In genomic region chr2:70878542-70878941, GRCh38 we compare ENCODE assay signal across 16 cellular contexts. TPM values are rescaled to one million over a fixed set of nuclear protein-coding genes. Genes with fewer than 3 reads are reported as not detected.
A peak's percentile ranks its signal among the peaks of the same experiment; 100 is the strongest.
DNase-seq lines count a peak whose midpoint lies in the region; ATAC-seq, FAIRE-seq and TF ChIP-seq lines count a peak whose summit lies in the region.
"Not testable (repeated sequence)": the region's sequence is repeated elsewhere in the genome, so short reads cannot be mapped to it uniquely, and the experiment has no call there.
"Had no signal": no experiment of that assay in that cellular context is flagged by ENCODE, and none has a peak within 500 bp of the region (broad histone marks: within the 10 kb centered on the region; RNA-seq: fewer than 3 reads in every experiment).

No MANE protein-coding gene starts in this region.

- TF ChIP-seq POLR2A in A549 (IDR thresholded peaks at IDR 0.05; ENCODE audit: low read length) = not testable (repeated sequence)

- not testable (repeated sequence) for TF ChIP-seq CTCF in A549 (IDR thresholded peaks at IDR 0.05)

- H3K27ac ChIP-seq in A549 = not testable (repeated sequence)

- H3K4me1 Mint-ChIP-seq in T-helper 1 cell treated with Interleukin-12 subunit alpha and Interleukin-12 subunit beta and Interleukin-4 antibody, amounts not matched to agents 30 μg/mL and 1 μg/mL, for 36 hours (ENCODE audit: low read depth) = peaks cover 10% of the 10 kb centered on the region
- H3K4me1 Mint-ChIP-seq in activated CD4-positive, alpha-beta T cell treated with anti-CD3 and anti-CD28 coated beads for 36 hours = peaks cover 13% of the 10 kb centered on the region
- H3K4me1 Mint-ChIP-seq in activated CD4-positive, alpha-beta memory T cell treated with anti-CD3 and anti-CD28 coated beads, Interleukin-2, amount 10 ng/mL, durations not matched to agents 7 days and 5 days = peaks cover 19% of the 10 kb centered on the region
- peaks cover 11% of the 10 kb centered on the region for H3K4me1 Mint-ChIP-seq in activated T-cell treated with anti-CD3 and anti-CD28 coated beads, Interleukin-2, amount 50 U/mL, for 24 hours (ENCODE audit: low read depth)
- peaks cover 18% of the 10 kb centered on the region for H3K4me1 Mint-ChIP-seq in activated T-helper 1 cell treated with anti-CD3 and anti-CD28 coated beads, Interleukin-12 subunit alpha, Interleukin-12 subunit beta, Interleukin-2, Interleukin-4 antibody, amounts not matched to agents 30 ng/mL and 10 ng/mL and 1 ng/mL, durations not matched to agents 14 hours and 24 hours and 36 hours (ENCODE audit: low read depth)
- peaks cover 36 to 49% of the 10 kb centered on the region in 2 donors for H3K4me1 Mint-ChIP-seq in natural killer cell treated with Interleukin-12 subunit alpha and Interleukin-12 subunit beta and Interleukin-15 and Interleukin-18, amount 100 ng/mL, for 72 hours (ENCODE audit: low read depth in 2 of 2)
- H3K4me1 Mint-ChIP-seq in stimulated activated naive CD8-positive, alpha-beta T cell treated with anti-CD3 and anti-CD28 coated beads, Interleukin-15, amount 100 ng/mL, for 72 hours = not testable (repeated sequence)

- TF ChIP-seq EP300 in A549 (IDR thresholded peaks at IDR 0.05) = not testable (repeated sequence)

- intact Hi-C loops in activated CD4-positive, alpha-beta T cell treated with anti-CD3 and anti-CD28 coated beads for 36 hours (cut with DNase I, micrococcal nuclease) = loop anchor here in 1 of 2 experiments (1.0 kb wide), 1 partner anchor 27 kb away; no protein-coding TSS in a partner anchor
- intact Hi-C loops in activated T-helper 1 cell treated with anti-CD3 and anti-CD28 coated beads, Interleukin-12 subunit alpha, Interleukin-12 subunit beta, Interleukin-2, Interleukin-4 antibody, amounts not matched to agents 30 ng/mL and 10 ng/mL and 1 ng/mL, durations not matched to agents 14 hours and 24 hours and 36 hours (cut with micrococcal nuclease) = loop anchor here (10.0 kb wide), 1 partner anchor 224 kb away; no protein-coding TSS in a partner anchor

- not testable (repeated sequence) for TF ChIP-seq RAD21 in A549 (conservative IDR thresholded peaks at IDR 0.05 in 1 of 2, IDR thresholded peaks at IDR 0.05 in 1 of 2)

- WGBS in A549 (ENCODE audit: missing lambda C conversion rate) = 0% methylated on average over 3 of the region's 3 CpGs

- peak overlapping the region; percentile 42 for H3K4me3 Mint-ChIP-seq in T-helper 1 cell treated with Interleukin-12 subunit alpha and Interleukin-12 subunit beta and Interleukin-4 antibody, amounts not matched to agents 30 μg/mL and 1 μg/mL, for 36 hours
- H3K4me3 Mint-ChIP-seq in activated CD4-positive, alpha-beta T cell treated with anti-CD3 and anti-CD28 coated beads for 36 hours; activated T-cell treated with anti-CD3 and anti-CD28 coated beads, Interleukin-2, amount 50 U/mL, for 24 hours: not testable (repeated sequence)
- peak overlapping the region; percentile 16 for H3K4me3 Mint-ChIP-seq in activated CD4-positive, alpha-beta memory T cell treated with anti-CD3 and anti-CD28 coated beads, Interleukin-2, amount 10 ng/mL, durations not matched to agents 7 days and 5 days
- peak overlapping the region; percentile 34 for H3K4me3 Mint-ChIP-seq in activated T-helper 1 cell treated with anti-CD3 and anti-CD28 coated beads, Interleukin-12 subunit alpha, Interleukin-12 subunit beta, Interleukin-2, Interleukin-4 antibody, amounts not matched to agents 30 ng/mL and 10 ng/mL and 1 ng/mL, durations not matched to agents 14 hours and 24 hours and 36 hours
- H3K4me3 Mint-ChIP-seq in natural killer cell treated with Interleukin-12 subunit alpha and Interleukin-12 subunit beta and Interleukin-15 and Interleukin-18, amount 100 ng/mL, for 72 hours = peak overlapping the region; percentile 84
- peak overlapping the region; percentile 7 to 24 for H3K4me3 Mint-ChIP-seq in stimulated activated naive CD8-positive, alpha-beta T cell treated with anti-CD3 and anti-CD28 coated beads, Interleukin-15, amount 100 ng/mL, for 72 hours

- H3K9me3 Mint-ChIP-seq in T-helper 1 cell treated with Interleukin-12 subunit alpha and Interleukin-12 subunit beta and Interleukin-4 antibody, amounts not matched to agents 30 μg/mL and 1 μg/mL, for 36 hours = peaks cover 16% of the 10 kb centered on the region
- H3K9me3 Mint-ChIP-seq in activated CD4-positive, alpha-beta T cell treated with anti-CD3 and anti-CD28 coated beads for 36 hours (ENCODE audit: low read depth); activated CD4-positive, alpha-beta memory T cell treated with anti-CD3 and anti-CD28 coated beads, Interleukin-2, amount 10 ng/mL, durations not matched to agents 7 days and 5 days; activated T-cell treated with anti-CD3 and anti-CD28 coated beads, Interleukin-2, amount 50 U/mL, for 24 hours; activated T-helper 1 cell treated with anti-CD3 and anti-CD28 coated beads, Interleukin-12 subunit alpha, Interleukin-12 subunit beta, Interleukin-2, Interleukin-4 antibody, amounts not matched to agents 30 ng/mL and 10 ng/mL and 1 ng/mL, durations not matched to agents 14 hours and 24 hours and 36 hours; natural killer cell treated with Interleukin-12 subunit alpha and Interleukin-12 subunit beta and Interleukin-15 and Interleukin-18, amount 100 ng/mL, for 72 hours: not testable (repeated sequence)
- H3K9me3 Mint-ChIP-seq in stimulated activated naive CD8-positive, alpha-beta T cell treated with anti-CD3 and anti-CD28 coated beads, Interleukin-15, amount 100 ng/mL, for 72 hours = peaks cover 6 to 12% of the 10 kb centered on the region in 2 donors

- H3K27ac Mint-ChIP-seq in T-helper 1 cell treated with Interleukin-12 subunit alpha and Interleukin-12 subunit beta and Interleukin-4 antibody, amounts not matched to agents 30 μg/mL and 1 μg/mL, for 36 hours = peak overlapping the region; percentile 21
- peak overlapping the region; percentile 11 for H3K27ac Mint-ChIP-seq in activated CD4-positive, alpha-beta T cell treated with anti-CD3 and anti-CD28 coated beads for 36 hours
- H3K27ac Mint-ChIP-seq in activated CD4-positive, alpha-beta memory T cell treated with anti-CD3 and anti-CD28 coated beads, Interleukin-2, amount 10 ng/mL, durations not matched to agents 7 days and 5 days; stimulated activated naive CD8-positive, alpha-beta T cell treated with anti-CD3 and anti-CD28 coated beads, Interleukin-15, amount 100 ng/mL, for 72 hours: not testable (repeated sequence)
- peak overlapping the region; percentile 9 for H3K27ac Mint-ChIP-seq in activated T-cell treated with anti-CD3 and anti-CD28 coated beads, Interleukin-2, amount 50 U/mL, for 24 hours
- H3K27ac Mint-ChIP-seq in activated T-helper 1 cell treated with anti-CD3 and anti-CD28 coated beads, Interleukin-12 subunit alpha, Interleukin-12 subunit beta, Interleukin-2, Interleukin-4 antibody, amounts not matched to agents 30 ng/mL and 10 ng/mL and 1 ng/mL, durations not matched to agents 14 hours and 24 hours and 36 hours = peak overlapping the region; percentile 53
- peak overlapping the region; percentile 88 to 95 for H3K27ac Mint-ChIP-seq in natural killer cell treated with Interleukin-12 subunit alpha and Interleukin-12 subunit beta and Interleukin-15 and Interleukin-18, amount 100 ng/mL, for 72 hours

- POLR2A ChIA-PET in A549 (lab: Yijun Ruan, JAX); activated CD4-positive, alpha-beta memory T cell treated with anti-CD3 and anti-CD28 coated beads, Interleukin-2, amount 10 ng/mL, durations not matched to agents 7 days and 5 days (lab: Charles Lee): not testable (repeated sequence)
- POLR2A ChIA-PET in activated CD4-positive, alpha-beta T cell treated with anti-CD3 and anti-CD28 coated beads for 36 hours (lab: Charles Lee) = interaction anchor here (0.6 kb wide), 1 partner anchor 200 kb away, joined by 3 read pairs; no protein-coding TSS in a partner anchor

- CTCF ChIA-PET in A549 (lab: Yijun Ruan, JAX) = interaction anchor here (1.2 to 13.7 kb wide), 4 partner anchors 12 to 62 kb away, joined by 3 to 486 read pairs (median 268); partner anchors contain the start of gene ATP6V1B1
- CTCF ChIA-PET in activated CD4-positive, alpha-beta T cell treated with anti-CD3 and anti-CD28 coated beads for 36 hours (lab: Charles Lee) = not testable (repeated sequence)
- CTCF ChIA-PET in activated CD4-positive, alpha-beta memory T cell treated with anti-CD3 and anti-CD28 coated beads, Interleukin-2, amount 10 ng/mL, durations not matched to agents 7 days and 5 days (lab: Charles Lee) = interaction anchor here (1.0 kb wide), 1 partner anchor 70 kb away, joined by 3 read pairs; no protein-coding TSS in a partner anchor

- not testable (repeated sequence) for H3K4me3 ChIP-seq in A549

- not testable (repeated sequence) for DNase-seq in A549 (ENCODE audit: low read depth in 1 of 2, low spot score in 1 of 2); activated CD4-positive, alpha-beta T cell treated with anti-CD3 and anti-CD28 coated beads for 36 hours; activated CD4-positive, alpha-beta memory T cell treated with anti-CD3 and anti-CD28 coated beads, Interleukin-2, amount 10 ng/mL, durations not matched to agents 7 days and 5 days; activated T-cell treated with anti-CD3 and anti-CD28 coated beads, Interleukin-2, amount 50 U/mL, for 24 hours; activated T-helper 1 cell treated with anti-CD3 and anti-CD28 coated beads, Interleukin-12 subunit alpha, Interleukin-12 subunit beta, Interleukin-2, Interleukin-4 antibody, amounts not matched to agents 30 ng/mL and 10 ng/mL and 1 ng/mL, durations not matched to agents 14 hours and 24 hours and 36 hours (ENCODE audit: low spot score); natural killer cell treated with Interleukin-12 subunit alpha and Interleukin-12 subunit beta and Interleukin-15 and Interleukin-18, amount 100 ng/mL, for 72 hours (ENCODE audit: low spot score); stimulated activated naive CD8-positive, alpha-beta T cell treated with anti-CD3 and anti-CD28 coated beads, Interleukin-15, amount 100 ng/mL, for 72 hours

- H3K9me3 ChIP-seq in A549 = not testable (repeated sequence)

- not testable (repeated sequence) for H3K4me1 ChIP-seq in A549

- H3K4me2 ChIP-seq in A549 = not testable (repeated sequence)

- FAIRE-seq in A549 (lab: Jason Lieb, UNC) = not testable (repeated sequence)

- not testable (repeated sequence) for ATAC-seq in A549; activated CD4-positive, alpha-beta T cell treated with anti-CD3 and anti-CD28 coated beads for 36 hours; natural killer cell treated with Interleukin-12 subunit alpha and Interleukin-12 subunit beta and Interleukin-15 and Interleukin-18, amount 100 ng/mL, for 72 hours; stimulated activated naive CD8-positive, alpha-beta T cell treated with anti-CD3 and anti-CD28 coated beads, Interleukin-15, amount 100 ng/mL, for 72 hours

- H3K36me3 Mint-ChIP-seq in T-helper 1 cell treated with Interleukin-12 subunit alpha and Interleukin-12 subunit beta and Interleukin-4 antibody, amounts not matched to agents 30 μg/mL and 1 μg/mL, for 36 hours (ENCODE audit: low read depth) = peaks cover 10% of the 10 kb centered on the region
- H3K36me3 Mint-ChIP-seq in activated CD4-positive, alpha-beta T cell treated with anti-CD3 and anti-CD28 coated beads for 36 hours (ENCODE audit: low read depth); activated CD4-positive, alpha-beta memory T cell treated with anti-CD3 and anti-CD28 coated beads, Interleukin-2, amount 10 ng/mL, durations not matched to agents 7 days and 5 days (ENCODE audit: low read depth); activated T-cell treated with anti-CD3 and anti-CD28 coated beads, Interleukin-2, amount 50 U/mL, for 24 hours (ENCODE audit: low read depth); activated T-helper 1 cell treated with anti-CD3 and anti-CD28 coated beads, Interleukin-12 subunit alpha, Interleukin-12 subunit beta, Interleukin-2, Interleukin-4 antibody, amounts not matched to agents 30 ng/mL and 10 ng/mL and 1 ng/mL, durations not matched to agents 14 hours and 24 hours and 36 hours (ENCODE audit: low read depth): not testable (repeated sequence)
- H3K36me3 Mint-ChIP-seq in natural killer cell treated with Interleukin-12 subunit alpha and Interleukin-12 subunit beta and Interleukin-15 and Interleukin-18, amount 100 ng/mL, for 72 hours = peaks cover 56% of the 10 kb centered on the region

- peaks cover 20% of the 10 kb centered on the region for H3K27me3 Mint-ChIP-seq in T-helper 1 cell treated with Interleukin-12 subunit alpha and Interleukin-12 subunit beta and Interleukin-4 antibody, amounts not matched to agents 30 μg/mL and 1 μg/mL, for 36 hours (ENCODE audit: low read depth)
- H3K27me3 Mint-ChIP-seq in activated CD4-positive, alpha-beta T cell treated with anti-CD3 and anti-CD28 coated beads for 36 hours = peaks cover 80% of the 10 kb centered on the region
- H3K27me3 Mint-ChIP-seq in activated CD4-positive, alpha-beta memory T cell treated with anti-CD3 and anti-CD28 coated beads, Interleukin-2, amount 10 ng/mL, durations not matched to agents 7 days and 5 days = peaks cover 76% of the 10 kb centered on the region
- peaks cover 95% of the 10 kb centered on the region for H3K27me3 Mint-ChIP-seq in activated T-cell treated with anti-CD3 and anti-CD28 coated beads, Interleukin-2, amount 50 U/mL, for 24 hours
- peaks cover 30% of the 10 kb centered on the region for H3K27me3 Mint-ChIP-seq in activated T-helper 1 cell treated with anti-CD3 and anti-CD28 coated beads, Interleukin-12 subunit alpha, Interleukin-12 subunit beta, Interleukin-2, Interleukin-4 antibody, amounts not matched to agents 30 ng/mL and 10 ng/mL and 1 ng/mL, durations not matched to agents 14 hours and 24 hours and 36 hours (ENCODE audit: insufficient read depth)
- peaks cover 43 to 69% of the 10 kb centered on the region in 2 donors for H3K27me3 Mint-ChIP-seq in natural killer cell treated with Interleukin-12 subunit alpha and Interleukin-12 subunit beta and Interleukin-15 and Interleukin-18, amount 100 ng/mL, for 72 hours
- H3K27me3 Mint-ChIP-seq in stimulated activated naive CD8-positive, alpha-beta T cell treated with anti-CD3 and anti-CD28 coated beads, Interleukin-15, amount 100 ng/mL, for 72 hours = peaks cover 98% of the 10 kb centered on the region

RNA-seq across cellular contexts. Expression of gene VAX2, which starts 21.8 kb away (rescaled TPM):
- polyA plus RNA-seq in A549 (2011; rRNA removed) (1.6 and 1.8 TPM in 2 replicates), A549 (2017; fragmentation: RNase III; extraction: RNeasy Plus Mini Kit Qiagen cat#74134 plus additional on column Dnase treatment) (2.1 to 3.6 TPM (median 3.3 TPM) in 3 replicates)
- 2.8 and 4.6 TPM in 2 replicates for polyA plus RNA-seq in A549 (2012; cell fraction: cytosol; rRNA removed)
- 11.1 and 11.3 TPM in 2 replicates for polyA plus RNA-seq in A549 (2012; cell fraction: nucleus; rRNA removed)
- 0.78 and 0.87 TPM in 2 replicates for polyA minus RNA-seq in A549 (2011; rRNA and poly(A)+ RNA removed)
- total RNA-seq in activated CD4-positive, alpha-beta T cell treated with anti-CD3 and anti-CD28 coated beads for 36 hours = not detected
- not detected for total RNA-seq in activated CD4-positive, alpha-beta memory T cell treated with anti-CD3 and anti-CD28 coated beads, Interleukin-2, amount 10 ng/mL, durations not matched to agents 7 days and 5 days
- total RNA-seq in activated T-helper 1 cell treated with anti-CD3 and anti-CD28 coated beads, Interleukin-12 subunit alpha, Interleukin-12 subunit beta, Interleukin-2, Interleukin-4 antibody, amounts not matched to agents 30 ng/mL and 10 ng/mL and 1 ng/mL, durations not matched to agents 14 hours and 24 hours and 36 hours = not detected in 2 replicates
- 10 to 100 TPM in 1 of 2 donors, 1 to 10 TPM in 1; 8.4 to 15.8 TPM for total RNA-seq in natural killer cell treated with Interleukin-12 subunit alpha and Interleukin-12 subunit beta and Interleukin-15 and Interleukin-18, amount 100 ng/mL, for 72 hours
- total RNA-seq: CD4-positive, alpha-beta memory T cell; CD4-positive, CD25-positive, alpha-beta regulatory T cell; CD8-positive, alpha-beta memory T cell; GM12878 had no signal
- polyA plus RNA-seq: CD14-positive monocyte; CD4-positive, alpha-beta memory T cell; CD4-positive, CD25-positive, alpha-beta regulatory T cell; CD8-positive, alpha-beta memory T cell; GM12878 had no signal

RNA-seq across cellular contexts. Expression of gene CD207, which starts 42.9 kb away (rescaled TPM):
- polyA plus RNA-seq in A549 (2011; rRNA removed) = 0.05 TPM in 1 of 2 replicates, not detected in the other
- polyA plus RNA-seq in A549 (2012; cell fraction: cytosol; rRNA removed) = 0.03 TPM in 1 of 2 replicates, not detected in the other
- not detected in 2 replicates for polyA plus RNA-seq in A549 (2012; cell fraction: nucleus; rRNA removed)
- polyA plus RNA-seq in A549 (2017; fragmentation: RNase III; extraction: RNeasy Plus Mini Kit Qiagen cat#74134 plus additional on column Dnase treatment) = 0.04 TPM in 1 of 3 replicates, not detected in the others
- polyA minus RNA-seq in A549 (2011; rRNA and poly(A)+ RNA removed) = not detected in 2 replicates
- not detected for total RNA-seq in activated CD4-positive, alpha-beta T cell treated with anti-CD3 and anti-CD28 coated beads for 36 hours
- total RNA-seq in activated CD4-positive, alpha-beta memory T cell treated with anti-CD3 and anti-CD28 coated beads, Interleukin-2, amount 10 ng/mL, durations not matched to agents 7 days and 5 days = not detected
- total RNA-seq in activated T-helper 1 cell treated with anti-CD3 and anti-CD28 coated beads, Interleukin-12 subunit alpha, Interleukin-12 subunit beta, Interleukin-2, Interleukin-4 antibody, amounts not matched to agents 30 ng/mL and 10 ng/mL and 1 ng/mL, durations not matched to agents 14 hours and 24 hours and 36 hours = not detected in 2 replicates
- 1 to 10 TPM; 1.1 to 1.8 TPM for total RNA-seq in natural killer cell treated with Interleukin-12 subunit alpha and Interleukin-12 subunit beta and Interleukin-15 and Interleukin-18, amount 100 ng/mL, for 72 hours
- total RNA-seq: A172; CD4-positive, alpha-beta memory T cell; CD4-positive, CD25-positive, alpha-beta regulatory T cell; CD8-positive, alpha-beta memory T cell; Daoy; GM12878 had no signal
- polyA plus RNA-seq: AG04450; CD14-positive monocyte; CD4-positive, alpha-beta memory T cell; CD4-positive, CD25-positive, alpha-beta regulatory T cell; CD8-positive, alpha-beta memory T cell; GM12878 had no signal

RNA-seq across cellular contexts. Expression of gene ATP6V1B1, which starts 57.2 kb away (rescaled TPM):
- polyA plus RNA-seq in A549 (2011; rRNA removed) (1.9 and 3.2 TPM in 2 replicates), A549 (2017; fragmentation: RNase III; extraction: RNeasy Plus Mini Kit Qiagen cat#74134 plus additional on column Dnase treatment) (2.5 to 2.8 TPM (median 2.7 TPM) in 3 replicates)
- 2.1 and 2.2 TPM in 2 replicates for polyA plus RNA-seq in A549 (2012; cell fraction: cytosol; rRNA removed)
- 25.8 and 27.3 TPM in 2 replicates for polyA plus RNA-seq in A549 (2012; cell fraction: nucleus; rRNA removed)
- polyA minus RNA-seq in A549 (2011; rRNA and poly(A)+ RNA removed) = 0.58 and 3.0 TPM in 2 replicates
- not detected for total RNA-seq in activated CD4-positive, alpha-beta T cell treated with anti-CD3 and anti-CD28 coated beads for 36 hours
- total RNA-seq in activated CD4-positive, alpha-beta memory T cell treated with anti-CD3 and anti-CD28 coated beads, Interleukin-2, amount 10 ng/mL, durations not matched to agents 7 days and 5 days = not detected
- not detected in 2 replicates for total RNA-seq in activated T-helper 1 cell treated with anti-CD3 and anti-CD28 coated beads, Interleukin-12 subunit alpha, Interleukin-12 subunit beta, Interleukin-2, Interleukin-4 antibody, amounts not matched to agents 30 ng/mL and 10 ng/mL and 1 ng/mL, durations not matched to agents 14 hours and 24 hours and 36 hours
- total RNA-seq in natural killer cell treated with Interleukin-12 subunit alpha and Interleukin-12 subunit beta and Interleukin-15 and Interleukin-18, amount 100 ng/mL, for 72 hours = 1 to 10 TPM; 6.5 to 7.2 TPM
- total RNA-seq: CD4-positive, alpha-beta memory T cell; CD4-positive, CD25-positive, alpha-beta regulatory T cell; CD8-positive, alpha-beta memory T cell; GM12878 had no signal
- polyA plus RNA-seq: CD14-positive monocyte; CD4-positive, alpha-beta memory T cell; CD4-positive, CD25-positive, alpha-beta regulatory T cell; CD8-positive, alpha-beta memory T cell; GM12878 had no signal

RNA-seq across cellular contexts. Expression of gene CLEC4F, which starts 58.1 kb away (rescaled TPM):
- not detected in 2 replicates for polyA plus RNA-seq in A549 (2011; rRNA removed)
- polyA plus RNA-seq in A549 (2012; cell fraction: cytosol; rRNA removed) = not detected in 2 replicates
- 0.02 and 0.04 TPM in 2 replicates for polyA plus RNA-seq in A549 (2012; cell fraction: nucleus; rRNA removed)
- polyA plus RNA-seq in A549 (2017; fragmentation: RNase III; extraction: RNeasy Plus Mini Kit Qiagen cat#74134 plus additional on column Dnase treatment) = not detected in 3 replicates
- not detected in 2 replicates for polyA minus RNA-seq in A549 (2011; rRNA and poly(A)+ RNA removed)
- not detected for total RNA-seq in activated CD4-positive, alpha-beta T cell treated with anti-CD3 and anti-CD28 coated beads for 36 hours
- not detected for total RNA-seq in activated CD4-positive, alpha-beta memory T cell treated with anti-CD3 and anti-CD28 coated beads, Interleukin-2, amount 10 ng/mL, durations not matched to agents 7 days and 5 days
- total RNA-seq in activated T-helper 1 cell treated with anti-CD3 and anti-CD28 coated beads, Interleukin-12 subunit alpha, Interleukin-12 subunit beta, Interleukin-2, Interleukin-4 antibody, amounts not matched to agents 30 ng/mL and 10 ng/mL and 1 ng/mL, durations not matched to agents 14 hours and 24 hours and 36 hours = 0.10 TPM in 1 of 2 replicates, not detected in the other
- 10 to 100 TPM in 1 of 2 donors, 1 to 10 TPM in 1; 8.9 to 23.5 TPM for total RNA-seq in natural killer cell treated with Interleukin-12 subunit alpha and Interleukin-12 subunit beta and Interleukin-15 and Interleukin-18, amount 100 ng/mL, for 72 hours
- total RNA-seq: A172; CD4-positive, alpha-beta memory T cell; CD4-positive, CD25-positive, alpha-beta regulatory T cell; CD8-positive, alpha-beta memory T cell; Daoy; GM12878 had no signal
- polyA plus RNA-seq: AG04450; CD4-positive, alpha-beta memory T cell; CD4-positive, CD25-positive, alpha-beta regulatory T cell; CD8-positive, alpha-beta memory T cell had no signal
